Comparison of ENCODE assay signal across 17 cellular contexts in genomic region chr17:13864551-13864950, GRCh38.
DNase-seq lines count a peak whose midpoint lies in the region; ATAC-seq and TF ChIP-seq lines count a peak whose summit lies in the region.
"Had no signal": no experiment of that assay in that cellular context is flagged by ENCODE, and none has a peak within 500 bp of the region (broad histone marks: within the 10 kb centered on the region; RNA-seq: fewer than 3 reads in every experiment).

No MANE protein-coding gene starts in this region.

- DNase-seq in AG09309 (ENCODE audit: low read depth) (peak; percentile 59), HFFc6 (peak; percentile 79), astrocyte of the cerebellum (ENCODE audit: low read depth) (peak; percentile 41), fibroblast of villous mesenchyme (ENCODE audit: low read depth) (peak; percentile 33), cerebellum (ENCODE audit: low spot score) (no peak), SW480 (ENCODE audit: low spot score) (no peak)
- DNase-seq: activated effector memory CD4-positive, alpha-beta T cell treated with Interleukin-2 at 50 U/mL for 16 hours; aorta; BE2C; mesendoderm; NCI-H146; NCI-H345; right lobe of liver; upper lobe of left lung; WERI-Rb-1 had no signal

- peaks cover 24% of the 10 kb centered on the region for H3K4me1 Mint-ChIP-seq in HFFc6 (ENCODE audit: low read depth)

- H3K4me3 Mint-ChIP-seq in HFFc6 = peak overlapping the region; percentile 20; the same call in 1 of the 2 replicates

- TF ChIP-seq CTCF in AG09309 (IDR thresholded peaks at IDR 0.05; ENCODE audit: control insufficient read depth, insufficient read depth, low read depth, low read length, missing control alignments) = no peak
- no peak for TF ChIP-seq CTCF in HFFc6 (IDR thresholded peaks at IDR 0.05)
- TF ChIP-seq CTCF in astrocyte of the cerebellum (IDR thresholded peaks at IDR 0.05; ENCODE audit: low read depth, low read length, missing control alignments) = no peak
- no peak for TF ChIP-seq CTCF in fibroblast of villous mesenchyme (IDR thresholded peaks at IDR 0.05; ENCODE audit: insufficient read depth, low read depth, low read length)

- ATAC-seq in HG02970 (IDR thresholded peaks at IDR 0.05; ENCODE audit: low FRiP score, unreplicated experiment) (no peak), GM19455 (IDR thresholded peaks at IDR 0.05; ENCODE audit: unreplicated experiment) (no peak)
- ATAC-seq: right lobe of liver had no signal

- in situ Hi-C loops in astrocyte of the cerebellum (cut with HindIII; ENCODE audit: low sequenced_read_pairs) = no loop called here

- peak overlapping the region; percentile 74 for H3K27ac Mint-ChIP-seq in HFFc6

- H3K27me3 Mint-ChIP-seq in HFFc6 (ENCODE audit: insufficient read depth) = peaks cover 1% of the 10 kb centered on the region; the same call in 1 of the 2 replicates

- peaks cover 7% of the 10 kb centered on the region for H3K36me3 Mint-ChIP-seq in HFFc6 (ENCODE audit: low read depth)

- H3K9me3 Mint-ChIP-seq in HFFc6 = peaks cover 13% of the 10 kb centered on the region

- H3K4me3 ChIP-seq in AG09309 (ENCODE audit: control insufficient read depth, low read depth, low read length) (no peak overlapping the region), astrocyte of the cerebellum (ENCODE audit: low read depth, low read length) (no peak overlapping the region), fibroblast of villous mesenchyme (ENCODE audit: low read depth, low read length) (no peak overlapping the region)
- H3K4me3 ChIP-seq: right lobe of liver, upper lobe of left lung had no signal

Comparison
In these comparisons a context has a peak if more than half of its experiments do, and no peak if none do; other contexts are left out.
1. DNase-seq: peak in AG09309 (single experiment), HFFc6 (single experiment), astrocyte of the cerebellum (single experiment) and fibroblast of villous mesenchyme (single experiment); none in cerebellum (single experiment) and SW480 (single experiment).